In genomic region chr11:56932572-56933235, GRCh38 we compare ENCODE assay signal across 1 cellular context.
TF ChIP-seq lines count a peak whose summit lies in the region.

No MANE protein-coding gene starts in this region.

TF ChIP-seq in HepG2, 621 proteins besides CTCF, POLR2A, EP300 and RAD21 (continued from another document):
- no peak for TF ChIP-seq KIAA2018 (CRISPR knock-in tag; IDR thresholded peaks at IDR 0.05; ENCODE audit: borderline replicate concordance)
- no peak for TF ChIP-seq ZFP62 (CRISPR knock-in tag; IDR thresholded peaks at IDR 0.05)
- no peak for TF ChIP-seq ZNF318 (CRISPR knock-in tag; IDR thresholded peaks at IDR 0.05)
- TF ChIP-seq HMGA1 (CRISPR knock-in tag; conservative IDR thresholded peaks at IDR 0.05) = no peak
- TF ChIP-seq GZF1 (CRISPR knock-in tag; IDR thresholded peaks at IDR 0.05) = no peak
- TF ChIP-seq GTF3A (CRISPR knock-in tag; conservative IDR thresholded peaks at IDR 0.05) = no peak
- no peak for TF ChIP-seq ZNF775 (CRISPR knock-in tag; IDR thresholded peaks at IDR 0.05; ENCODE audit: borderline replicate concordance)
